ENCODE assay signal across 29 cellular contexts in genomic region chr3:7733933-7734332, GRCh38.
"Had no signal": no experiment of that assay in that cellular context is flagged by ENCODE, and none has a peak within 500 bp of the region (broad histone marks: within the 10 kb centered on the region; RNA-seq: fewer than 3 reads in every experiment).

No MANE protein-coding gene starts in this region.

- DNase-seq: activated CD4-positive, alpha-beta T cell treated with anti-CD3 and anti-CD28 coated beads for 36 hours; activated CD4-positive, alpha-beta T cell treated with anti-CD3 and anti-CD28 coated beads, Interleukin-2, amount 10 ng/mL, durations not matched to agents 7 days and 5 days; activated CD4-positive, alpha-beta T cell treated with anti-CD3 and anti-CD28 coated beads, Interleukin-2, amount 50 U/mL, for 48 hours; activated CD8-positive, alpha-beta memory T cell treated with anti-CD3 and anti-CD28 coated beads, Interleukin-2, amount 50 U/mL, for 4 hours; activated gamma-delta T cell treated with Interleukin-2 at 50 U/mL for 16 hours; activated naive CD4-positive, alpha-beta T cell treated with anti-CD3 and anti-CD28 coated beads for 36 hours; activated T-cell treated with anti-CD3 and anti-CD28 coated beads for 4 hours; activated T-cell treated with anti-CD3 and anti-CD28 coated beads, Interleukin-2, amount 50 U/mL, for 4 hours; adrenal gland; anterior cingulate cortex; Kasumi-1; KG1; MM.1S; MV-4-11; NCI-H1092; NCI-H1436 treated with DMSO at 0.1 percent for 48 hours; NCI-H1694 treated with DMSO at 0.1 percent for 48 hours; NCI-H2029; NCI-H510A; NCI-H526; NCI-H748 treated with DMSO at 0.1 percent for 48 hours; NK-92 treated with Interleukin-12 subunit alpha and Interleukin-12 subunit beta, amount 100 ng/mL, for 24 hours; PC-3; Peyer's patch; RPMI8226; SHP77 treated with DMSO at 0.1 percent for 48 hours; SK-N-SH had no signal

- ATAC-seq: activated CD4-positive, alpha-beta T cell treated with anti-CD3 and anti-CD28 coated beads for 36 hours; activated naive CD4-positive, alpha-beta T cell treated with anti-CD3 and anti-CD28 coated beads, Interleukin-2, amount 50 U/mL, for 72 hours; activated T-cell treated with anti-CD3 and anti-CD28 coated beads, Interleukin-2, amount 50 U/mL, for 4 hours; PC-3 had no signal

- H3K4me3 ChIP-seq: adrenal gland, Peyer's patch, SJSA1 had no signal
